In the genomic region with DNA sequence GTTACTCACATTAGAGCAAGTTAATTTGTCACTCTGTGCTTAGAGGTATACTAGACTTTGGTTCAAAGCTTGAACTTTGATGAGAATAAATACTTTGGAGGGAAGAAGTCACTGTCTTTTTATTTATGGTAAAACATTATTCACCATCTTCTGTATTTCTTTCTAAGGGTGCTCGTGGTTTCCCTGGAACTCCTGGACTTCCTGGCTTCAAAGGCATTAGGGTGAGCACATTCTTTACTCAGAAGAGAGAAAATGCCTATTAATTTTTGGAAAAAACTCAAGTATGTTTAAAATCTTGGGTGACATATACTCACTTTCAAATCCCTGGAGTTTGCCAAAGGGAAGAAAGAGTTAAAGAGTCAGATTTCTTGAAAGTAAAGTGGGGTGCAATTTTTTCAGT, we compare ENCODE assay signal across 19 cellular contexts. TPM values are rescaled to one million over a fixed set of nuclear protein-coding genes. Genes with fewer than 3 reads are reported as not detected.
"Had no signal": no experiment of that assay in that cellular context is flagged by ENCODE, and none has a peak within 500 bp of the region (broad histone marks: within the 10 kb centered on the region; RNA-seq: fewer than 3 reads in every experiment).

No MANE protein-coding gene starts in this region.

- H3K4me3 Mint-ChIP-seq: activated CD4-positive, alpha-beta memory T cell treated with anti-CD3 and anti-CD28 coated beads, Interleukin-2, amount 10 ng/mL, durations not matched to agents 7 days and 5 days; activated CD4-positive, alpha-beta T cell treated with anti-CD3 and anti-CD28 coated beads for 36 hours; activated naive CD8-positive, alpha-beta T cell treated with anti-CD3 and anti-CD28 coated beads, Interleukin-2, amount 10 ng/mL, durations not matched to agents 7 days and 5 days; activated T-cell treated with anti-CD3 and anti-CD28 coated beads, Interleukin-2, amount 50 U/mL, for 72 hours; natural killer cell treated with Interleukin-12 subunit alpha and Interleukin-12 subunit beta and Interleukin-15 and Interleukin-18, amount 100 ng/mL, for 72 hours; T-cell had no signal

- DNase-seq: activated CD4-positive, alpha-beta memory T cell treated with anti-CD3 and anti-CD28 coated beads, Interleukin-2, amount 10 ng/mL, durations not matched to agents 7 days and 5 days; activated CD4-positive, alpha-beta T cell treated with anti-CD3 and anti-CD28 coated beads for 36 hours; activated naive CD8-positive, alpha-beta T cell treated with anti-CD3 and anti-CD28 coated beads, Interleukin-2, amount 10 ng/mL, durations not matched to agents 7 days and 5 days; activated T-cell treated with anti-CD3 and anti-CD28 coated beads, Interleukin-2, amount 50 U/mL, for 72 hours; aorta; effector CD4-positive, alpha-beta T cell; mammary epithelial cell; occipital lobe; stimulated activated CD4-positive, alpha-beta T cell treated with anti-CD3 and anti-CD28 coated beads, Interleukin-4, amount 100 ng/mL, for 1 hour; stimulated activated CD8-positive, alpha-beta memory T cell treated with anti-CD3 and anti-CD28 coated beads, Interleukin-4, amount 100 ng/mL, for 48 hours; stimulated activated naive CD8-positive, alpha-beta T cell treated with anti-CD3 and anti-CD28 coated beads, Interleukin-15, Interleukin-2, amounts not matched to agents 100 U/mL and 50 U/mL, for 24 hours; T-cell; T1000; upper lobe of right lung; WERI-Rb-1 had no signal

- H3K36me3 Mint-ChIP-seq: activated naive CD8-positive, alpha-beta T cell treated with anti-CD3 and anti-CD28 coated beads, Interleukin-2, amount 10 ng/mL, durations not matched to agents 7 days and 5 days; natural killer cell treated with Interleukin-12 subunit alpha and Interleukin-12 subunit beta and Interleukin-15 and Interleukin-18, amount 100 ng/mL, for 72 hours; T-cell had no signal

- FAIRE-seq: endothelial cell of umbilical vein had no signal

- H3K4me1 ChIP-seq: upper lobe of right lung had no signal

- H3K4me1 Mint-ChIP-seq: activated CD4-positive, alpha-beta memory T cell treated with anti-CD3 and anti-CD28 coated beads, Interleukin-2, amount 10 ng/mL, durations not matched to agents 7 days and 5 days; activated CD4-positive, alpha-beta T cell treated with anti-CD3 and anti-CD28 coated beads for 36 hours; activated naive CD8-positive, alpha-beta T cell treated with anti-CD3 and anti-CD28 coated beads, Interleukin-2, amount 10 ng/mL, durations not matched to agents 7 days and 5 days; T-cell had no signal

- H3K4me3 ChIP-seq: coronary artery, suprapubic skin, upper lobe of right lung had no signal

- H3K9me3 Mint-ChIP-seq: activated CD4-positive, alpha-beta memory T cell treated with anti-CD3 and anti-CD28 coated beads, Interleukin-2, amount 10 ng/mL, durations not matched to agents 7 days and 5 days; activated naive CD8-positive, alpha-beta T cell treated with anti-CD3 and anti-CD28 coated beads, Interleukin-2, amount 10 ng/mL, durations not matched to agents 7 days and 5 days; activated T-cell treated with anti-CD3 and anti-CD28 coated beads, Interleukin-2, amount 50 U/mL, for 72 hours; natural killer cell treated with Interleukin-12 subunit alpha and Interleukin-12 subunit beta and Interleukin-15 and Interleukin-18, amount 100 ng/mL, for 72 hours; T-cell had no signal

- H3K27me3 ChIP-seq: suprapubic skin, upper lobe of right lung had no signal

- H3K27ac ChIP-seq: upper lobe of right lung, WERI-Rb-1 had no signal

- H3K9me3 ChIP-seq: suprapubic skin, upper lobe of right lung had no signal

- H3K36me3 ChIP-seq: WERI-Rb-1 had no signal

- H3K27ac Mint-ChIP-seq: activated CD4-positive, alpha-beta memory T cell treated with anti-CD3 and anti-CD28 coated beads, Interleukin-2, amount 10 ng/mL, durations not matched to agents 7 days and 5 days; activated CD4-positive, alpha-beta T cell treated with anti-CD3 and anti-CD28 coated beads for 36 hours; activated naive CD8-positive, alpha-beta T cell treated with anti-CD3 and anti-CD28 coated beads, Interleukin-2, amount 10 ng/mL, durations not matched to agents 7 days and 5 days; activated T-cell treated with anti-CD3 and anti-CD28 coated beads, Interleukin-2, amount 50 U/mL, for 72 hours; natural killer cell treated with Interleukin-12 subunit alpha and Interleukin-12 subunit beta and Interleukin-15 and Interleukin-18, amount 100 ng/mL, for 72 hours; T-cell had no signal

- ATAC-seq: activated CD4-positive, alpha-beta T cell treated with anti-CD3 and anti-CD28 coated beads for 36 hours; activated T-cell treated with anti-CD3 and anti-CD28 coated beads, Interleukin-2, amount 50 U/mL, for 72 hours; natural killer cell treated with Interleukin-12 subunit alpha and Interleukin-12 subunit beta and Interleukin-15 and Interleukin-18, amount 100 ng/mL, for 72 hours; stimulated activated naive CD8-positive, alpha-beta T cell treated with anti-CD3 and anti-CD28 coated beads, Interleukin-15, Interleukin-2, amounts not matched to agents 100 U/mL and 50 U/mL, for 24 hours; T-cell; upper lobe of right lung had no signal

RNA-seq across cellular contexts. Expression of gene COL1A2, which starts 10.8 kb away (rescaled TPM):
- total RNA-seq: natural killer cell treated with Interleukin-12 subunit alpha and Interleukin-12 subunit beta and Interleukin-15 and Interleukin-18, amount 100 ng/mL, for 72 hours had no signal
